ENCODE assay signal across 19 cellular contexts in the genomic region with DNA sequence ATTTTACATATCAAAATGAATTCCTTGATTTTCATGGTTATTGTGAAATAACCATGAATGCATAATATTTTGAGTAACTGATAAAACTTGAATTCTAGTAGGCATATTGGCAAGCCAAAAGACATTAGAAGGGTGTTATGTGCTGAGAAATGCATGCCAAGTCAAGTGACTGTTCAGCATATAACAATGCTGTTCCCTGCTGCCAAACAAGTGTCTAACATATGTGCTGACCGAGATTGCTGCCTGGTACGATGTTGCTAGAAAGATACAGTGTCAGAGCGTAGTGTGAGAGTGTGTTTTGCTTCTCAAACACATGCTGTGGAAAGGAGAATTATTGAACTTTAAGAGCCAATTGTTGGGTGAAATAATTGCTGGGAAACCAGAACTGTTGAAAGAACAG.
DNase-seq lines count a peak whose midpoint lies in the region; ATAC-seq and TF ChIP-seq lines count a peak whose summit lies in the region.
"Had no signal": no experiment of that assay in that cellular context is flagged by ENCODE, and none has a peak within 500 bp of the region (broad histone marks: within the 10 kb centered on the region; RNA-seq: fewer than 3 reads in every experiment).

No MANE protein-coding gene starts in this region.

- intact Hi-C loops in IMR-90 (cut with micrococcal nuclease), result no loop called here

- H2BK120ac ChIP-seq in IMR-90 (ENCODE audit: low read depth, low read length), result no peak overlapping the region

- H2AFZ ChIP-seq in ACC112 (ENCODE audit: low read length, unreplicated experiment) (peak overlapping the region; percentile 1), IMR-90 (replicated peaks; ENCODE audit: low read length, poor library complexity) (no peak overlapping the region)
- H2AFZ ChIP-seq: GM23248 had no signal

- H4K5ac ChIP-seq in IMR-90 (ENCODE audit: low read depth, low read length), result no peak overlapping the region

- POLR2A ChIA-PET in IMR-90 (lab: Charles Lee; ENCODE audit: unreplicated experiment), result no interaction called here

- no peaks in the 10 kb centered on the region for H3K36me3 ChIP-seq in ACC112 (ENCODE audit: insufficient read depth, low read length)
- no peaks in the 10 kb centered on the region for H3K36me3 ChIP-seq in IMR-90 (ENCODE audit: control insufficient read depth, insufficient read depth, low read length)
- H3K36me3 ChIP-seq in SK-N-MC (ENCODE audit: insufficient read depth, low read length), result no peaks in the 10 kb centered on the region
- H3K36me3 ChIP-seq: BE2C, HAP-1 had no signal

- in situ Hi-C loops in IMR-90 (cut with MboI; ENCODE audit: low sequenced_read_pairs), result no loop called here

- H3K27ac ChIP-seq in ACC112 (ENCODE audit: low read depth, low read length) (no peak overlapping the region), IMR-90 (ENCODE audit: insufficient read depth, low read length) (no peak overlapping the region), SK-N-MC (0 out of 2 replicates have a peak overlapping the region, but pooled peaks have one; percentile 6)
- H3K27ac ChIP-seq: 22Rv1, A549, GM23248, KMS-11 had no signal

- H3K79me2 ChIP-seq in ACC112 (ENCODE audit: control insufficient read depth, insufficient read depth, low read length, unreplicated experiment), result no peaks in the 10 kb centered on the region

- H3K4me3 ChIP-seq in ACC112 (ENCODE audit: low read depth, low read length) (no peak overlapping the region), IMR-90 (ENCODE audit: insufficient read depth, low read depth, low read length) (no peak overlapping the region), SK-N-MC (no peak overlapping the region)
- H3K4me3 ChIP-seq: A549, GM23248, HAP-1 had no signal

- H3K4me1 ChIP-seq in ACC112 (ENCODE audit: control insufficient read depth, insufficient read depth, low read length, unreplicated experiment), result no peaks in the 10 kb centered on the region
- no peaks in the 10 kb centered on the region for H3K4me1 ChIP-seq in IMR-90 (ENCODE audit: control insufficient read depth, insufficient read depth, low read length)
- H3K4me1 ChIP-seq: A549, BE2C, HAP-1 had no signal

- H3K56ac ChIP-seq in IMR-90 (ENCODE audit: extremely low read depth, insufficient read depth, low read length), result no peak overlapping the region

- H2BK5ac ChIP-seq in IMR-90 (ENCODE audit: low read depth, low read length, poor library complexity, severe bottlenecking), result no peak overlapping the region

- H3K4me2 ChIP-seq in IMR-90 (ENCODE audit: low read depth, low read length), result no peak overlapping the region
- H3K4me2 ChIP-seq: A549, KMS-11 had no signal

- no peak overlapping the region for H4K91ac ChIP-seq in IMR-90 (ENCODE audit: insufficient read depth, low read depth, low read length)

- DNase-seq in IMR-90, result no peak
- no peak for DNase-seq in SK-N-MC (ENCODE audit: low read depth, low spot score)
- DNase-seq in fibroblast of the conjunctiva (ENCODE audit: low read depth), result peak; percentile 2
- DNase-seq in NCI-H2196 (lab: John Stamatoyannopoulos, UW; ENCODE audit: unreplicated experiment), result no peak
- DNase-seq: BE2C; C1 segment of cervical spinal cord; CD4-positive, alpha-beta T cell; DMS153; DMS79 treated with DMSO at 0.1 percent for 48 hours; GF-D8; GM23248 had no signal

- BruUV-seq in IMR-90 (replicated peaks; lab: Mats Ljungman, UMichigan), result no TSS peak

- TF ChIP-seq POLR2A in IMR-90 (IDR thresholded peaks at IDR 0.05; ENCODE audit: low read depth, low read length), result no peak

- H3K9me3 ChIP-seq in IMR-90 (ENCODE audit: control insufficient read depth, insufficient read depth, low read length), result no peaks in the 10 kb centered on the region
- no peaks in the 10 kb centered on the region for H3K9me3 ChIP-seq in SK-N-MC (ENCODE audit: low read depth, low read length)
- H3K9me3 ChIP-seq: A549, BE2C, HAP-1 had no signal

- no peak overlapping the region for H3K23ac ChIP-seq in IMR-90 (ENCODE audit: low read depth, low read length)

- H3K9ac ChIP-seq in IMR-90 (ENCODE audit: low read depth, low read length), result no peak overlapping the region
- no peak overlapping the region for H3K9ac ChIP-seq in SK-N-MC (ENCODE audit: insufficient read length)
- H3K9ac ChIP-seq: GM23248, KMS-11 had no signal

- dilution Hi-C loops in IMR-90 (cut with HindIII; ENCODE audit: low sequenced_read_pairs, unreplicated experiment), result no loop called here

- no peak overlapping the region for H2AK9ac ChIP-seq in IMR-90 (replicated peaks; ENCODE audit: low read depth, low read length, poor library complexity)

- H3K79me1 ChIP-seq in IMR-90 (ENCODE audit: low read depth in 1 of 2, low read length in 2 of 2), result no peaks in the 10 kb centered on the region

- H3K9me1 ChIP-seq in IMR-90 (ENCODE audit: insufficient read depth, low read length), result no peaks in the 10 kb centered on the region

- H2BK15ac ChIP-seq in IMR-90 (ENCODE audit: low read depth, low read length), result no peak overlapping the region

- 35% methylated on average over 3 of the region's 3 CpGs; no CpG with 5 or more reads in 1 of the 2 experiments for WGBS in IMR-90 (ENCODE audit: extremely low coverage in 2 of 2, insufficient read length in 1 of 2), 2 experiments

- TF ChIP-seq RAD21 in IMR-90 (IDR thresholded peaks at IDR 0.05; ENCODE audit: low read length), result no peak

- no peak overlapping the region for H2BK20ac ChIP-seq in IMR-90 (ENCODE audit: low read depth, low read length)

- H2AK5ac ChIP-seq in IMR-90 (ENCODE audit: low read depth, low read length), result no peak overlapping the region

- H3K14ac ChIP-seq in IMR-90 (replicated peaks; ENCODE audit: low read depth, low read length), result no peak overlapping the region

- H4K20me1 ChIP-seq in IMR-90 (ENCODE audit: insufficient read depth, low read length), result no peaks in the 10 kb centered on the region

- no peak overlapping the region for H3K4ac ChIP-seq in IMR-90 (ENCODE audit: low read depth, low read length)

- CTCF ChIA-PET in IMR-90 (lab: Yijun Ruan, JAX), result no interaction called here

- ATAC-seq in IMR-90 (ENCODE audit: low read depth) (no peak), HG02623 (IDR thresholded peaks at IDR 0.05; ENCODE audit: unreplicated experiment) (no peak), HG03571 (IDR thresholded peaks at IDR 0.05; ENCODE audit: unreplicated experiment) (no peak), GM18867 (IDR thresholded peaks at IDR 0.05; ENCODE audit: unreplicated experiment) (no peak)
- ATAC-seq: A549 had no signal

- TF ChIP-seq CTCF in IMR-90 (conservative IDR thresholded peaks at IDR 0.05; ENCODE audit: low read depth, low read length), result no peak

- H3K27me3 ChIP-seq in ACC112 (ENCODE audit: insufficient read depth, low read length), result no peaks in the 10 kb centered on the region
- no peaks in the 10 kb centered on the region for H3K27me3 ChIP-seq in IMR-90 (ENCODE audit: control insufficient read depth, insufficient read depth, low read length)
- H3K27me3 ChIP-seq: BE2C had no signal

- H3K18ac ChIP-seq in IMR-90 (ENCODE audit: low read depth, low read length), result no peak overlapping the region

- no peak overlapping the region for H4K8ac ChIP-seq in IMR-90 (ENCODE audit: low read depth in 2 of 2, low read length in 2 of 2)

TF ChIP-seq in IMR-90, 13 proteins besides CTCF, POLR2A, EP300 and RAD21:
- no peak for TF ChIP-seq MAZ (IDR thresholded peaks at IDR 0.05; ENCODE audit: borderline replicate concordance, low read depth, low read length)
- TF ChIP-seq CEBPB (IDR thresholded peaks at IDR 0.05; ENCODE audit: low read depth, low read length), result peak; percentile 37; the same call in 1 of the 2 replicates
- no peak for TF ChIP-seq RFX5 (IDR thresholded peaks at IDR 0.05; ENCODE audit: low read depth, low read length)
- no peak for TF ChIP-seq USF2 (IDR thresholded peaks at IDR 0.05; ENCODE audit: low read depth, low read length)
